19 cellular contexts compared by ENCODE assay signal in the genomic region with DNA sequence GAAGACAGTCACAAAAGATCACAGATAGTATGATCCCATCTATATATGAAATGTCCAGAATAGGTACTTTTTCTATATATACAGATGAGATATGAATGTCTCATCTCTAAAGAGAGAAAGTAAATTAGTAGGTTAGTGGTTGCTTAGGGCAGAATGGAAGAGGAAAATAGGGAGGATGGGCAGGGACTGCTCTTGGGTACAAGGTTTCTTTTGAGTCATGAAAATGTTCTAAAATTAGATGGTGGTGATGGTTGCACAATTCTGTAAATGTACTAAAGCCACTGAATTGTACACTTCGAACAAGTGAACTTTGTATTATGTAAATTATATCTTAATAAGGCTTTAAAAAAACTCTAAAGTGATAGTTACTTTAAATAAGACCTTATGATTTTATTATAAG. TPM values are rescaled to one million over a fixed set of nuclear protein-coding genes. Genes with fewer than 3 reads are reported as not detected.
DNase-seq lines count a peak whose midpoint lies in the region; ATAC-seq and TF ChIP-seq lines count a peak whose summit lies in the region.
"Had no signal": no experiment of that assay in that cellular context is flagged by ENCODE, and none has a peak within 500 bp of the region (broad histone marks: within the 10 kb centered on the region; RNA-seq: fewer than 3 reads in every experiment).

No MANE protein-coding gene starts in this region.

- DNase-seq in MCF 10A (ENCODE audit: unreplicated experiment) (peak; percentile 67), breast epithelium (ENCODE audit: low spot score in 2 of 2) (no peak), SKM-1 (lab: John Stamatoyannopoulos, UW; ENCODE audit: unreplicated experiment) (peak; percentile 32), foreskin fibroblast (peak; percentile 50 to 58), NCI-H510A (lab: John Stamatoyannopoulos, UW) (no peak)
- no peak for DNase-seq in stimulated activated naive CD8-positive, alpha-beta T cell treated with anti-CD3 and anti-CD28 coated beads, Interleukin-15, amount 100 ng/mL, for 72 hours
- DNase-seq in stimulated activated CD4-positive, alpha-beta T cell treated with anti-CD3 and anti-CD28 coated beads, Interleukin-12 subunit alpha, Interleukin-12 subunit beta, amount 100 ng/mL, for 4 hours, result no peak
- DNase-seq in activated T-cell treated with anti-CD3 and anti-CD28 coated beads, Interleukin-2, amount 50 U/mL, for 4 hours, result no peak
- DNase-seq: 8988T; activated CD4-positive, alpha-beta T cell treated with anti-CD3 and anti-CD28 coated beads for 1 hour; C1 segment of cervical spinal cord; caudate nucleus; MG63; NCI-H774; Right ventricle myocardium superior had no signal

- H3K27ac Mint-ChIP-seq in MCF 10A (ENCODE audit: low read depth, unreplicated experiment), result no peak overlapping the region
- no peak overlapping the region for H3K27ac Mint-ChIP-seq in stimulated activated naive CD8-positive, alpha-beta T cell treated with anti-CD3 and anti-CD28 coated beads, Interleukin-15, amount 100 ng/mL, for 72 hours
- H3K27ac Mint-ChIP-seq: activated naive CD4-positive, alpha-beta T cell treated with anti-CD3 and anti-CD28 coated beads, Interleukin-2, amount 50 U/mL, for 72 hours; stimulated activated memory B cell treated with anti-CD40 and anti-IgM and Interleukin-4, amounts not matched to agents 10 μg/mL and 1 μg/mL and 100 μg/mL, for 72 hours; type B pancreatic cell had no signal

- H3K4me1 Mint-ChIP-seq in MCF 10A (ENCODE audit: insufficient read depth, unreplicated experiment), result peaks cover 22% of the 10 kb centered on the region
- H3K4me1 Mint-ChIP-seq in stimulated activated naive CD8-positive, alpha-beta T cell treated with anti-CD3 and anti-CD28 coated beads, Interleukin-15, amount 100 ng/mL, for 72 hours, result peaks cover 15% of the 10 kb centered on the region
- no peaks in the 10 kb centered on the region for H3K4me1 Mint-ChIP-seq in activated T-cell treated with anti-CD3 and anti-CD28 coated beads, Interleukin-2, amount 50 U/mL, for 4 hours (ENCODE audit: low read depth)

- H3K4me3 ChIP-seq in breast epithelium (no peak overlapping the region), foreskin fibroblast (ENCODE audit: low read depth in 1 of 2, low read length in 2 of 2) (no peak overlapping the region)
- H3K4me3 ChIP-seq: MG63, smooth muscle cell had no signal

- no peaks in the 10 kb centered on the region for H3K9me3 ChIP-seq in breast epithelium
- H3K9me3 ChIP-seq: MG63 had no signal

- H3K4me1 ChIP-seq in breast epithelium, result peaks cover 0 to 8% of the 10 kb centered on the region in 2 donors

- TF ChIP-seq CTCF in MCF 10A (IDR thresholded peaks at IDR 0.05; ENCODE audit: unreplicated experiment) (no peak), breast epithelium (IDR thresholded peaks at IDR 0.05) (no peak), foreskin fibroblast (IDR thresholded peaks at IDR 0.05; ENCODE audit: low read depth, low read length) (no peak)

- no TSS peak for BruUV-seq in MCF 10A (replicated peaks; lab: Mats Ljungman, UMichigan)

- no peak overlapping the region for H3K4me3 Mint-ChIP-seq in MCF 10A (ENCODE audit: unreplicated experiment)
- no peak overlapping the region for H3K4me3 Mint-ChIP-seq in stimulated activated naive CD8-positive, alpha-beta T cell treated with anti-CD3 and anti-CD28 coated beads, Interleukin-15, amount 100 ng/mL, for 72 hours
- H3K4me3 Mint-ChIP-seq in activated T-cell treated with anti-CD3 and anti-CD28 coated beads, Interleukin-2, amount 50 U/mL, for 4 hours, result no peak overlapping the region
- H3K4me3 Mint-ChIP-seq: stimulated activated memory B cell treated with anti-CD40 and anti-IgM and Interleukin-4, amounts not matched to agents 10 μg/mL and 1 μg/mL and 100 μg/mL, for 72 hours; type B pancreatic cell had no signal

- no peak for TF ChIP-seq POLR2A in breast epithelium (IDR thresholded peaks at IDR 0.05)

- no peaks in the 10 kb centered on the region for H3K36me3 Mint-ChIP-seq in MCF 10A (ENCODE audit: insufficient read depth, unreplicated experiment)
- no peaks in the 10 kb centered on the region for H3K36me3 Mint-ChIP-seq in activated T-cell treated with anti-CD3 and anti-CD28 coated beads, Interleukin-2, amount 50 U/mL, for 4 hours (ENCODE audit: insufficient read depth)
- H3K36me3 Mint-ChIP-seq: activated naive CD4-positive, alpha-beta T cell treated with anti-CD3 and anti-CD28 coated beads, Interleukin-2, amount 50 U/mL, for 72 hours; stimulated activated memory B cell treated with anti-CD40 and anti-IgM and Interleukin-4, amounts not matched to agents 10 μg/mL and 1 μg/mL and 100 μg/mL, for 72 hours; type B pancreatic cell had no signal

- intact Hi-C loops in MCF 10A (cut with micrococcal nuclease) (no loop called here), breast epithelium (cut with DNase I; ENCODE audit: low total_unique reads) (no loop called here)

- POLR2A ChIA-PET in MCF 10A (lab: Yijun Ruan, JAX), result interaction anchor here (0.9 to 1.2 kb wide), 4 partner anchors 19 to 233 kb away, joined by 3 to 4 read pairs (median 4); partner anchors contain the start of gene GRAMD2B

- H3K9me3 Mint-ChIP-seq in MCF 10A (ENCODE audit: unreplicated experiment), result no peaks in the 10 kb centered on the region
- H3K9me3 Mint-ChIP-seq in stimulated activated naive CD8-positive, alpha-beta T cell treated with anti-CD3 and anti-CD28 coated beads, Interleukin-15, amount 100 ng/mL, for 72 hours, result no peaks in the 10 kb centered on the region
- no peaks in the 10 kb centered on the region for H3K9me3 Mint-ChIP-seq in activated T-cell treated with anti-CD3 and anti-CD28 coated beads, Interleukin-2, amount 50 U/mL, for 4 hours
- H3K9me3 Mint-ChIP-seq: activated naive CD4-positive, alpha-beta T cell treated with anti-CD3 and anti-CD28 coated beads, Interleukin-2, amount 50 U/mL, for 72 hours; type B pancreatic cell had no signal

- peak; percentile 78 for ATAC-seq in stimulated activated naive CD8-positive, alpha-beta T cell treated with anti-CD3 and anti-CD28 coated beads, Interleukin-15, amount 100 ng/mL, for 72 hours
- ATAC-seq in activated T-cell treated with anti-CD3 and anti-CD28 coated beads, Interleukin-2, amount 50 U/mL, for 4 hours, result no peak
- ATAC-seq: stimulated activated memory B cell treated with anti-CD40 and anti-IgM and Interleukin-4, amounts not matched to agents 10 μg/mL and 1 μg/mL and 100 μg/mL, for 72 hours had no signal

- no peak overlapping the region for H3K27ac ChIP-seq in breast epithelium

- CTCF ChIA-PET in MCF 10A (lab: Yijun Ruan, JAX), result interaction anchor here (0.6 to 1.2 kb wide), 3 partner anchors 9 to 231 kb away, joined by 3 to 5 read pairs (median 3); partner anchors contain the start of gene ALDH7A1

- H3K27me3 Mint-ChIP-seq in MCF 10A (ENCODE audit: insufficient read depth, unreplicated experiment), result no peaks in the 10 kb centered on the region
- no peaks in the 10 kb centered on the region for H3K27me3 Mint-ChIP-seq in stimulated activated naive CD8-positive, alpha-beta T cell treated with anti-CD3 and anti-CD28 coated beads, Interleukin-15, amount 100 ng/mL, for 72 hours
- no peaks in the 10 kb centered on the region for H3K27me3 Mint-ChIP-seq in activated T-cell treated with anti-CD3 and anti-CD28 coated beads, Interleukin-2, amount 50 U/mL, for 4 hours (ENCODE audit: low read depth)
- H3K27me3 Mint-ChIP-seq: type B pancreatic cell had no signal

- no peaks in the 10 kb centered on the region for H3K36me3 ChIP-seq in breast epithelium
- H3K36me3 ChIP-seq: MG63 had no signal

- no peaks in the 10 kb centered on the region for H3K27me3 ChIP-seq in breast epithelium
- H3K27me3 ChIP-seq: MG63 had no signal

RNA-seq across cellular contexts. Expression of gene GRAMD2B, which starts 59.6 kb away (rescaled TPM):
- total RNA-seq in MCF 10A (2022) (7.1 and 11.1 TPM in 2 replicates), breast epithelium (100 to 1,000 TPM in 2 of 3 donors, 10 to 100 TPM in 1; 38.1 to 206 (median 103) TPM)
- total RNA-seq in activated T-cell treated with anti-CD3 and anti-CD28 coated beads, Interleukin-2, amount 50 U/mL, for 4 hours, result 10 to 100 TPM in 2 of 3 donors, 1 to 10 TPM in 1; 9.3 to 14.7 (median 12.3) TPM

Comparison
In these comparisons a context has a peak if more than half of its experiments do, and no peak if none do; other contexts are left out.
1. DNase-seq: peak in MCF 10A (single experiment), SKM-1 (single experiment) and foreskin fibroblast (2 of 2); none in breast epithelium (0 of 2), stimulated activated naive CD8-positive, alpha-beta T cell treated with anti-CD3 and anti-CD28 coated beads, Interleukin-15, amount 100 ng/mL, for 72 hours (0 of 2), stimulated activated CD4-positive, alpha-beta T cell treated with anti-CD3 and anti-CD28 coated beads, Interleukin-12 subunit alpha, Interleukin-12 subunit beta, amount 100 ng/mL, for 4 hours (single experiment), NCI-H510A (single experiment) and activated T-cell treated with anti-CD3 and anti-CD28 coated beads, Interleukin-2, amount 50 U/mL, for 4 hours (single experiment).